ENCODE assay signal across 8 cellular contexts in genomic region chr9:120715331-120715924, GRCh38. TPM values are rescaled to one million over a fixed set of nuclear protein-coding genes. Genes with fewer than 3 reads are reported as not detected.
DNase-seq lines count a peak whose midpoint lies in the region; ATAC-seq and TF ChIP-seq lines count a peak whose summit lies in the region.

No MANE protein-coding gene starts in this region.

- peak overlapping the region; percentile 74 to 92 (median 85) for H3K4me2 ChIP-seq in BLaER1 treated with 17β-estradiol and CSF1 and Interleukin-3, amounts not matched to agents 10 nM and 100 nM
- H3K4me2 ChIP-seq in mammary epithelial cell (ENCODE audit: insufficient read depth, low read depth, low read length): peak overlapping the region; percentile 93

- peak overlapping the region; percentile 83 to 99 (median 96) for H3K4me3 ChIP-seq in BLaER1 treated with 17β-estradiol and CSF1 and Interleukin-3, amounts not matched to agents 10 nM and 100 nM
- peak overlapping the region in 1 of 3 experiments; percentile 71 for H3K4me3 ChIP-seq in mammary epithelial cell (replicated peaks in 1 of 3; ENCODE audit: insufficient read depth in 1 of 3, low read depth in 2 of 3, low read length in 3 of 3)

- peak overlapping the region in 10 of 11 experiments; percentile 89 to 98 (median 92); a peak in 19 of 22 replicates for H3K9ac ChIP-seq in BLaER1 treated with 17β-estradiol and CSF1 and Interleukin-3, amounts not matched to agents 10 nM and 100 nM
- no peak overlapping the region for H3K9ac ChIP-seq in mammary epithelial cell (ENCODE audit: insufficient read depth, low read length)

- H3K27me3 ChIP-seq in BLaER1 treated with 17β-estradiol and CSF1 and Interleukin-3, amounts not matched to agents 10 nM and 100 nM: no peaks in the 10 kb centered on the region
- no peaks in the 10 kb centered on the region for H3K27me3 ChIP-seq in mammary epithelial cell (ENCODE audit: insufficient read depth, low read length)

- CTCF ChIA-PET in mammary epithelial cell (lab: Charles Lee; ENCODE audit: low non-redundant PET): no interaction called here

- H3K79me2 ChIP-seq in mammary epithelial cell (ENCODE audit: insufficient read depth, low read length): peaks cover 31% of the 10 kb centered on the region

- intact Hi-C loops in mammary epithelial cell (cut with micrococcal nuclease): no loop called here

- no peak for TF ChIP-seq CTCF in mammary epithelial cell (conservative IDR thresholded peaks at IDR 0.05 in 1 of 2, IDR thresholded peaks at IDR 0.05 in 1 of 2; ENCODE audit: extremely low read depth in 1 of 2, insufficient read depth in 1 of 2, low read depth in 1 of 2, low read length in 2 of 2)
- no peak for TF ChIP-seq CTCF in GM13977 (IDR thresholded peaks at IDR 0.05; ENCODE audit: extremely low read depth, insufficient read depth, missing control alignments)

- in situ Hi-C loops in mammary epithelial cell (cut with MboI; ENCODE audit: low sequenced_read_pairs in 2 of 2): loop anchor here in 1 of 2 donors (10.0 kb wide), 1 partner anchor 91 kb away; no protein-coding TSS in a partner anchor
- in situ Hi-C loops in GM13977 (cut with MboI; ENCODE audit: low pct_unique_long_range_greater_than_20kb, low sequenced_read_pairs, unreplicated experiment): no loop called here

- peaks cover 0 to 6% (median 0%) of the 10 kb centered on the region in 11 experiments; a peak in 1 of 22 replicates for H3K36me3 ChIP-seq in BLaER1 treated with 17β-estradiol and CSF1 and Interleukin-3, amounts not matched to agents 10 nM and 100 nM
- H3K36me3 ChIP-seq in KOPT-K1 (ENCODE audit: insufficient read depth, low read length) (no peaks in the 10 kb centered on the region), mammary epithelial cell (ENCODE audit: insufficient read depth, low read length) (no peaks in the 10 kb centered on the region)

- peaks cover 0 to 34% (median 14%) of the 10 kb centered on the region in 11 experiments; a peak in 8 of 22 replicates for H4K20me1 ChIP-seq in BLaER1 treated with 17β-estradiol and CSF1 and Interleukin-3, amounts not matched to agents 10 nM and 100 nM
- no peaks in the 10 kb centered on the region for H4K20me1 ChIP-seq in mammary epithelial cell (ENCODE audit: insufficient read depth, low read length)

- peak overlapping the region; percentile 99 for H2AFZ ChIP-seq in mammary epithelial cell (ENCODE audit: low read depth, low read length)

- dilution Hi-C loops in mammary epithelial cell (cut with HindIII; ENCODE audit: low sequenced_read_pairs): no loop called here

- peak overlapping the region in 9 of 11 experiments; percentile 86 to 96 (median 93); a peak in 17 of 22 replicates for H3K27ac ChIP-seq in BLaER1 treated with 17β-estradiol and CSF1 and Interleukin-3, amounts not matched to agents 10 nM and 100 nM
- H3K27ac ChIP-seq in KOPT-K1 (ENCODE audit: low read depth, low read length, poor library complexity, severe bottlenecking) (peak overlapping the region; percentile 79), mammary epithelial cell (ENCODE audit: insufficient read depth, low read depth, low read length) (peak overlapping the region; percentile 57), substantia nigra (ENCODE audit: low read depth, low read length, poor library complexity, severe bottlenecking) (peak overlapping the region; percentile 91)

- WGBS in mammary epithelial cell (ENCODE audit: low coverage, missing lambda C conversion rate): 33% methylated on average over 13 of the region's 14 CpGs

- DNase-seq in mammary epithelial cell (no peak), kidney glomerular epithelial cell (lab: John Stamatoyannopoulos, UW) (peak; percentile 64), substantia nigra (lab: John Stamatoyannopoulos, UW) (peak in 29 of 49 donors; percentile 11 to 56 (median 39)), GM13977 (ENCODE audit: low spot score) (no peak), NK-92 (lab: John Stamatoyannopoulos, UW; ENCODE audit: unreplicated experiment) (no peak)

- H3K4me1 ChIP-seq in BLaER1 treated with 17β-estradiol and CSF1 and Interleukin-3, amounts not matched to agents 10 nM and 100 nM: peaks cover 17 to 40% (median 35%) of the 10 kb centered on the region in 10 experiments
- H3K4me1 ChIP-seq in mammary epithelial cell (ENCODE audit: insufficient read depth, low read length): peaks cover 24% of the 10 kb centered on the region

- H3K9me3 ChIP-seq in BLaER1 treated with 17β-estradiol and CSF1 and Interleukin-3, amounts not matched to agents 10 nM and 100 nM (replicated peaks in 1 of 11): no peaks in the 10 kb centered on the region
- H3K9me3 ChIP-seq in KOPT-K1 (ENCODE audit: insufficient read depth, low read length, poor library complexity, severe bottlenecking): no peaks in the 10 kb centered on the region
- no peaks in the 10 kb centered on the region for H3K9me3 ChIP-seq in mammary epithelial cell (replicated peaks; ENCODE audit: insufficient read depth, low read length)

- no peak for ATAC-seq in GM18502 (IDR thresholded peaks at IDR 0.05; ENCODE audit: poor library complexity, unreplicated experiment)

- BruUV-seq in mammary epithelial cell (replicated peaks; lab: Mats Ljungman, UMichigan): no TSS peak

RNA-seq across cellular contexts. Expression of gene MEGF9, which starts 1.2 kb away (rescaled TPM):
- 10 to 100 TPM; 10.9 to 31.5 TPM for total RNA-seq in mammary epithelial cell
- polyA plus RNA-seq in mammary epithelial cell: 4.8 TPM
- 9.0 TPM for polyA minus RNA-seq in mammary epithelial cell

Comparison
In these comparisons a context has a peak if more than half of its experiments do, and no peak if none do; other contexts are left out.
1. DNase-seq: peak in kidney glomerular epithelial cell (single experiment) and substantia nigra (29 of 49); none in mammary epithelial cell (single experiment), GM13977 (single experiment) and NK-92 (single experiment).
2. Peak in every context shown above with its lines, with median percentiles within 50 percentile points of each other: H3K27ac ChIP-seq.